10 cellular contexts compared by ENCODE assay signal in genomic region chr22:47168900-47169800, GRCh38.
A peak's percentile ranks its signal among the peaks of the same experiment; 100 is the strongest.
DNase-seq lines count a peak whose midpoint lies in the region; ATAC-seq and TF ChIP-seq lines count a peak whose summit lies in the region.
"Had no signal": no experiment of that assay in that cellular context is flagged by ENCODE, and none has a peak within 500 bp of the region (broad histone marks: within the 10 kb centered on the region; RNA-seq: fewer than 3 reads in every experiment).

No MANE protein-coding gene starts in this region.

- no peaks in the 10 kb centered on the region for H3K27me3 Mint-ChIP-seq in stimulated activated naive CD8-positive, alpha-beta T cell treated with anti-CD3 and anti-CD28 coated beads, Interleukin-15, amount 100 ng/mL, for 72 hours
- H3K27me3 Mint-ChIP-seq: naive B cell had no signal

- no peaks in the 10 kb centered on the region for H3K4me1 Mint-ChIP-seq in stimulated activated naive CD8-positive, alpha-beta T cell treated with anti-CD3 and anti-CD28 coated beads, Interleukin-15, amount 100 ng/mL, for 72 hours

- H3K23ac ChIP-seq in neuronal stem cell (ENCODE audit: low read depth, low read length, poor library complexity): no peak overlapping the region

- H3K9me3 ChIP-seq in DND-41 (ENCODE audit: insufficient read depth, low read length, severe bottlenecking) (peaks cover 4% of the 10 kb centered on the region), neuronal stem cell (replicated peaks in 1 of 2; ENCODE audit: control insufficient read depth in 2 of 2, insufficient read depth in 1 of 2, low read depth in 1 of 2, low read length in 2 of 2) (peaks cover 0 to 14% of the 10 kb centered on the region in 2 donors)

- H2BK5ac ChIP-seq in neuronal stem cell (ENCODE audit: low read length): no peak overlapping the region

- no peak overlapping the region for H3K9ac ChIP-seq in DND-41 (ENCODE audit: low read depth, low read length)
- H3K9ac ChIP-seq in neuronal stem cell (ENCODE audit: low read depth, low read length, poor library complexity): no peak overlapping the region

- DNase-seq in DND-41: no peak
- peak; percentile 10 for DNase-seq in LHCN-M2 (ENCODE audit: low read depth)
- DNase-seq in erythroblast (lab: John Stamatoyannopoulos, UW): peak; percentile 7 to 24
- DNase-seq in neuronal stem cell (ENCODE audit: low spot score): no peak
- DNase-seq in stimulated activated naive CD8-positive, alpha-beta T cell treated with anti-CD3 and anti-CD28 coated beads, Interleukin-15, amount 100 ng/mL, for 72 hours: no peak
- no peak for DNase-seq in ureter (ENCODE audit: low spot score)
- DNase-seq in NCI-H1048 (lab: John Stamatoyannopoulos, UW): no peak
- no peak for DNase-seq in NCI-H1105 (lab: John Stamatoyannopoulos, UW)
- DNase-seq: naive B cell, NCI-H2171 had no signal

- no peak overlapping the region for H4K8ac ChIP-seq in neuronal stem cell (ENCODE audit: low read depth, low read length)

- H3K36me3 ChIP-seq in DND-41 (ENCODE audit: insufficient read depth, low read length) (peaks cover 22% of the 10 kb centered on the region), neuronal stem cell (replicated peaks in 1 of 2; ENCODE audit: control insufficient read depth in 2 of 2, insufficient read depth in 2 of 2, low read length in 2 of 2) (no peaks in the 10 kb centered on the region)

- peak overlapping the region; percentile 58 for H2AK5ac ChIP-seq in neuronal stem cell (ENCODE audit: low read depth, low read length)

- no peak overlapping the region for H3K4me2 ChIP-seq in DND-41 (ENCODE audit: insufficient read depth, low read length)
- H3K4me2 ChIP-seq in neuronal stem cell (ENCODE audit: insufficient read depth, low read length, poor library complexity, severe bottlenecking): no peak overlapping the region

- TF ChIP-seq POLR2A in erythroblast (IDR thresholded peaks at IDR 0.05; ENCODE audit: low read length): no peak

- H2BK15ac ChIP-seq in neuronal stem cell (ENCODE audit: low read length): no peak overlapping the region

- WGBS in neuronal stem cell (ENCODE audit: extremely low coverage in 2 of 2, insufficient read length in 2 of 2, insufficient replicate concordance in 1 of 2), 2 donors: no CpG with 5 or more reads among the region's 25 CpGs

- no peak overlapping the region for H3K14ac ChIP-seq in neuronal stem cell (ENCODE audit: low read length)

- no peak overlapping the region for H2BK120ac ChIP-seq in neuronal stem cell (ENCODE audit: low read depth, low read length)

- peaks cover 4% of the 10 kb centered on the region for H3K79me1 ChIP-seq in neuronal stem cell (ENCODE audit: low read depth, low read length)

- H4K20me1 ChIP-seq in DND-41 (ENCODE audit: insufficient read depth, low read length): peaks cover 8% of the 10 kb centered on the region; the same call in 1 of the 2 replicates

- H3K4me1 ChIP-seq in DND-41 (ENCODE audit: insufficient read depth, low read length) (peaks cover 9% of the 10 kb centered on the region; the same call in 1 of the 2 replicates), neuronal stem cell (ENCODE audit: control insufficient read depth in 2 of 2, insufficient read depth in 1 of 2, low read depth in 1 of 2, low read length in 2 of 2) (peaks cover 13 to 17% of the 10 kb centered on the region in 2 donors)

- peak overlapping the region; percentile 45 for H3K18ac ChIP-seq in neuronal stem cell (ENCODE audit: low read length)

- no peak overlapping the region for H4K91ac ChIP-seq in neuronal stem cell (ENCODE audit: low read depth, low read length, poor library complexity)

- no peak overlapping the region for H3K4me3 Mint-ChIP-seq in stimulated activated naive CD8-positive, alpha-beta T cell treated with anti-CD3 and anti-CD28 coated beads, Interleukin-15, amount 100 ng/mL, for 72 hours
- H3K4me3 Mint-ChIP-seq: naive B cell had no signal

- H3K27ac ChIP-seq in DND-41 (ENCODE audit: low read length) (no peak overlapping the region), neuronal stem cell (replicated peaks; ENCODE audit: low read length) (no peak overlapping the region)

- no peak for ATAC-seq in DND-41 (ENCODE audit: insufficient read depth, low read depth)
- ATAC-seq in stimulated activated naive CD8-positive, alpha-beta T cell treated with anti-CD3 and anti-CD28 coated beads, Interleukin-15, amount 100 ng/mL, for 72 hours: no peak

- H3K4ac ChIP-seq in neuronal stem cell (ENCODE audit: low read length): no peak overlapping the region

- no peak overlapping the region for H3K4me3 ChIP-seq in DND-41 (ENCODE audit: low read depth in 1 of 2, low read length in 2 of 2)
- H3K4me3 ChIP-seq in neuronal stem cell (ENCODE audit: low read length in 2 of 2): no peak overlapping the region

- H3K9me3 Mint-ChIP-seq in stimulated activated naive CD8-positive, alpha-beta T cell treated with anti-CD3 and anti-CD28 coated beads, Interleukin-15, amount 100 ng/mL, for 72 hours: no peaks in the 10 kb centered on the region

- H3K27me3 ChIP-seq in DND-41 (ENCODE audit: insufficient read depth, low read length, poor library complexity): no peaks in the 10 kb centered on the region
- H3K27me3 ChIP-seq in neuronal stem cell (ENCODE audit: control insufficient read depth in 3 of 3, insufficient read depth in 3 of 3, low read depth in 1 of 3, low read length in 3 of 3): no peaks in the 10 kb centered on the region

- TF ChIP-seq CTCF in DND-41 (IDR thresholded peaks at IDR 0.05; ENCODE audit: borderline replicate concordance, extremely low read depth, low read length, poor library complexity, severe bottlenecking): peak; percentile 50

- H2AFZ ChIP-seq in DND-41 (ENCODE audit: low read depth, low read length) (no peak overlapping the region), neuronal stem cell (ENCODE audit: low read length) (no peak overlapping the region)

- no peaks in the 10 kb centered on the region for H3K79me2 ChIP-seq in DND-41 (ENCODE audit: insufficient read depth, low read length)

- peak overlapping the region in 1 of 2 donors; percentile 13 for H3K27ac Mint-ChIP-seq in stimulated activated naive CD8-positive, alpha-beta T cell treated with anti-CD3 and anti-CD28 coated beads, Interleukin-15, amount 100 ng/mL, for 72 hours

- no peak overlapping the region for H2BK12ac ChIP-seq in neuronal stem cell (ENCODE audit: low read length)

Comparison
In these comparisons a context has a peak if more than half of its experiments do, and no peak if none do; other contexts are left out.
1. DNase-seq: peak in LHCN-M2 (single experiment) and erythroblast (2 of 2); none in DND-41 (single experiment), neuronal stem cell (single experiment), stimulated activated naive CD8-positive, alpha-beta T cell treated with anti-CD3 and anti-CD28 coated beads, Interleukin-15, amount 100 ng/mL, for 72 hours (0 of 2), ureter (single experiment), NCI-H1048 (single experiment) and NCI-H1105 (single experiment).